In the genomic region with DNA sequence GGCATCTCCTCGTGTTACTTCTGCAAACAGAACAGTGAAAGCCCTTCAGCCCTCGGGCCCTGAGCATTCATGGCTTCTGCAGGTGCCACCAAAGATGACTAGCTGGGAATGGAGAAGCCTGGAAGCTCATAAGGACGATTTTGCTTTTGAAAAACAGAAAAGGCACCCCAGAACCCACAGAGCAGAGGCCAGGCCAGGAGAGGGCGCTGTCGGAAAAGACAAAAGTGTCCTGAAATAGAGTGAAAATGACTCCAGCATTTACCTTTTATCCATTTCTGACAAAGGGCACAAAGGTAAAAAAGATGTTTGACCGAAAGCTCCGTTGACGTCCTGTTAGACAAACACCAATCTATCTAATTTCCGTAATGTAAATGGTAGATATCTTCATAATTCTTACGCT, we compare ENCODE assay signal across 8 cellular contexts. TPM values are rescaled to one million over a fixed set of nuclear protein-coding genes. Genes with fewer than 3 reads are reported as not detected.
DNase-seq lines count a peak whose midpoint lies in the region; ATAC-seq and TF ChIP-seq lines count a peak whose summit lies in the region.

No MANE protein-coding gene starts in this region.

- in situ Hi-C loops in astrocyte of the spinal cord (cut with HindIII; ENCODE audit: low sequenced_read_pairs) = no loop called here

- intact Hi-C loops in CD14-positive monocyte (cut with micrococcal nuclease) (loop anchor here in 1 of 2 donors (10.0 kb wide), 1 partner anchor 64 kb away; no protein-coding TSS in a partner anchor), left lung (cut with DNase I) (no loop called here)

- H3K36me3 Mint-ChIP-seq in CD14-positive monocyte = no peaks in the 10 kb centered on the region
- H3K36me3 Mint-ChIP-seq in T-helper 2 cell treated with Interferon-gamma antibody and Interleukin-4, amounts not matched to agents 5 μg/mL and 100 μg/mL, for 36 hours (ENCODE audit: low read depth) = no peaks in the 10 kb centered on the region

- H3K4me3 ChIP-seq in HL-60 (replicated peaks; ENCODE audit: insufficient read depth, low read length) = no peak overlapping the region
- H3K4me3 ChIP-seq in astrocyte of the spinal cord (ENCODE audit: low read depth, low read length) = no peak overlapping the region
- no peak overlapping the region for H3K4me3 ChIP-seq in left lung

- no peaks in the 10 kb centered on the region for H3K4me1 Mint-ChIP-seq in CD14-positive monocyte
- H3K4me1 Mint-ChIP-seq in T-helper 2 cell treated with Interferon-gamma antibody and Interleukin-4, amounts not matched to agents 5 μg/mL and 100 μg/mL, for 36 hours (ENCODE audit: low read depth) = no peaks in the 10 kb centered on the region

- peak; percentile 82 for TF ChIP-seq CTCF in CD14-positive monocyte (IDR thresholded peaks at IDR 0.05)
- peak; percentile 53 for TF ChIP-seq CTCF in HL-60 (IDR thresholded peaks at IDR 0.05; ENCODE audit: insufficient read depth, low read length)
- peak; percentile 69 for TF ChIP-seq CTCF in astrocyte of the spinal cord (IDR thresholded peaks at IDR 0.05; ENCODE audit: low read depth, low read length)
- TF ChIP-seq CTCF in left lung (IDR thresholded peaks at IDR 0.05) = peak; percentile 50 to 62

- peaks cover 0 to 7% (median 3%) of the 10 kb centered on the region in 7 donors for H3K9me3 Mint-ChIP-seq in CD14-positive monocyte
- peaks cover 4% of the 10 kb centered on the region for H3K9me3 Mint-ChIP-seq in T-helper 2 cell treated with Interferon-gamma antibody and Interleukin-4, amounts not matched to agents 5 μg/mL and 100 μg/mL, for 36 hours

- H3K27ac ChIP-seq in HL-60 (replicated peaks) (no peak overlapping the region), left lung (no peak overlapping the region)

- peak overlapping the region in 1 of 2 donors; percentile 13 for H3K4me3 Mint-ChIP-seq in CD14-positive monocyte
- H3K4me3 Mint-ChIP-seq in T-helper 2 cell treated with Interferon-gamma antibody and Interleukin-4, amounts not matched to agents 5 μg/mL and 100 μg/mL, for 36 hours = no peak overlapping the region

- peaks cover 20 to 41% (median 24%) of the 10 kb centered on the region in 3 donors for H3K27me3 Mint-ChIP-seq in CD14-positive monocyte (ENCODE audit: low read depth in 3 of 3)
- peaks cover 24% of the 10 kb centered on the region for H3K27me3 Mint-ChIP-seq in T-helper 2 cell treated with Interferon-gamma antibody and Interleukin-4, amounts not matched to agents 5 μg/mL and 100 μg/mL, for 36 hours (ENCODE audit: low read depth)

- DNase-seq in CD14-positive monocyte (ENCODE audit: low spot score) (no peak), HL-60 (ENCODE audit: low read depth in 1 of 2, low spot score in 1 of 2) (peak in 1 of 2 experiments; percentile 59), astrocyte of the spinal cord (ENCODE audit: low read depth, low spot score) (peak; percentile 19), left lung (no peak), HCEC 1CT (no peak), hepatic stellate cell (ENCODE audit: low spot score) (no peak)
- peak; percentile 23 for DNase-seq in T-helper 2 cell treated with Interferon-gamma antibody and Interleukin-4, amounts not matched to agents 5 μg/mL and 100 μg/mL, for 36 hours (ENCODE audit: low spot score)
- DNase-seq in stimulated activated CD4-positive, alpha-beta T cell treated with anti-CD3 and anti-CD28 coated beads, TNF-alpha, amount 100 ng/mL, for 24 hours (ENCODE audit: low read depth in 3 of 3) = peak; percentile 37 to 64 (median 46)

- H3K27me3 ChIP-seq in HL-60 (ENCODE audit: insufficient read depth, poor library complexity, severe bottlenecking) = peaks cover 3% of the 10 kb centered on the region
- H3K27me3 ChIP-seq in left lung = peaks cover 9 to 41% of the 10 kb centered on the region in 2 donors

- H3K4me1 ChIP-seq in left lung = no peaks in the 10 kb centered on the region

- H3K9me3 ChIP-seq in left lung = no peaks in the 10 kb centered on the region

- H3K27ac Mint-ChIP-seq in CD14-positive monocyte = no peak overlapping the region
- H3K27ac Mint-ChIP-seq in T-helper 2 cell treated with Interferon-gamma antibody and Interleukin-4, amounts not matched to agents 5 μg/mL and 100 μg/mL, for 36 hours = no peak overlapping the region

- peak; percentile 27 for ATAC-seq in left lung

- H3K36me3 ChIP-seq in left lung = no peaks in the 10 kb centered on the region

RNA-seq across cellular contexts. Expression of gene ZNF195, which starts 37.6 kb away (rescaled TPM):
- polyA plus RNA-seq in CD14-positive monocyte = 10 to 100 TPM; 10.7 to 13.5 TPM
- 10 to 100 TPM; 19.6 to 26.4 TPM for total RNA-seq in left lung

Comparison
In these comparisons a context has a peak if more than half of its experiments do, and no peak if none do; other contexts are left out.
1. DNase-seq: peak in T-helper 2 cell treated with Interferon-gamma antibody and Interleukin-4, amounts not matched to agents 5 μg/mL and 100 μg/mL, for 36 hours (single experiment), astrocyte of the spinal cord (single experiment) and stimulated activated CD4-positive, alpha-beta T cell treated with anti-CD3 and anti-CD28 coated beads, TNF-alpha, amount 100 ng/mL, for 24 hours (3 of 3); none in CD14-positive monocyte (single experiment), left lung (0 of 2), HCEC 1CT (single experiment) and hepatic stellate cell (single experiment).
2. Peak in every context shown above with its lines, with median percentiles within 50 percentile points of each other: CTCF ChIP-seq.